17 cellular contexts compared by ENCODE assay signal in genomic region chr14:29215853-29216252, GRCh38.
DNase-seq lines count a peak whose midpoint lies in the region; TF ChIP-seq lines count a peak whose summit lies in the region.
"Had no signal": no experiment of that assay in that cellular context is flagged by ENCODE, and none has a peak within 500 bp of the region (broad histone marks: within the 10 kb centered on the region; RNA-seq: fewer than 3 reads in every experiment).

No MANE protein-coding gene starts in this region.

- TF ChIP-seq RAD21 in neural cell (conservative IDR thresholded peaks at IDR 0.05) = no peak

- H3K79me2 ChIP-seq in mammary epithelial cell (ENCODE audit: insufficient read depth, low read length) (no peaks in the 10 kb centered on the region), neural cell (replicated peaks; ENCODE audit: insufficient read depth, low read length) (peaks cover 44% of the 10 kb centered on the region)

- no peak for TF ChIP-seq EP300 in neural cell (conservative IDR thresholded peaks at IDR 0.05; ENCODE audit: poor library complexity, severe bottlenecking)

- no peaks in the 10 kb centered on the region for H3K27me3 ChIP-seq in mammary epithelial cell (ENCODE audit: insufficient read depth, low read length)
- no peaks in the 10 kb centered on the region for H3K27me3 ChIP-seq in neural cell (ENCODE audit: insufficient read depth, low read depth, low read length)
- no peaks in the 10 kb centered on the region for H3K27me3 ChIP-seq in adrenal gland
- H3K27me3 ChIP-seq: neutrophil had no signal

- no peaks in the 10 kb centered on the region for H3F3A ChIP-seq in neural cell (ENCODE audit: insufficient read depth, low read length, poor library complexity, severe bottlenecking)

- H3K4me2 ChIP-seq in mammary epithelial cell (ENCODE audit: insufficient read depth, low read depth, low read length) (no peak overlapping the region), neural cell (ENCODE audit: low read length) (peak overlapping the region; percentile 62)

- H4K20me1 ChIP-seq in mammary epithelial cell (ENCODE audit: insufficient read depth, low read length) = no peaks in the 10 kb centered on the region
- no peaks in the 10 kb centered on the region for H4K20me1 ChIP-seq in neural cell (ENCODE audit: insufficient read depth)

- no peak overlapping the region for H3K9ac ChIP-seq in mammary epithelial cell (ENCODE audit: insufficient read depth, low read length)
- peak overlapping the region; percentile 59 for H3K9ac ChIP-seq in neural cell (ENCODE audit: low read length)

- no peak for TF ChIP-seq POLR2A in adrenal gland (IDR thresholded peaks at IDR 0.05)

- H3K4me1 ChIP-seq in mammary epithelial cell (ENCODE audit: insufficient read depth, low read length) (no peaks in the 10 kb centered on the region), adrenal gland (replicated peaks in 1 of 2) (peaks cover 0 to 20% of the 10 kb centered on the region in 2 donors)

- H3K9me3 ChIP-seq in mammary epithelial cell (replicated peaks; ENCODE audit: insufficient read depth, low read length) (peaks cover 3% of the 10 kb centered on the region), neural cell (ENCODE audit: low read length) (no peaks in the 10 kb centered on the region), adrenal gland (replicated peaks in 1 of 3) (no peaks in the 10 kb centered on the region)
- H3K9me3 ChIP-seq: neutrophil had no signal

- H3K36me3 ChIP-seq in mammary epithelial cell (ENCODE audit: insufficient read depth, low read length) = no peaks in the 10 kb centered on the region
- H3K36me3 ChIP-seq in neural cell (ENCODE audit: insufficient read depth, low read length) = no peaks in the 10 kb centered on the region
- no peaks in the 10 kb centered on the region for H3K36me3 ChIP-seq in adrenal gland (replicated peaks in 1 of 2)
- H3K36me3 ChIP-seq: neutrophil had no signal

- intact Hi-C loops in mammary epithelial cell (cut with micrococcal nuclease) = no loop called here
- intact Hi-C loops in adrenal gland (cut with DNase I) = no loop called here

- 64% methylated on average over 3 of the region's 3 CpGs for WGBS in mammary epithelial cell (ENCODE audit: low coverage, missing lambda C conversion rate)
- WGBS in adrenal gland, 4 donors = 80 to 82% (median 81%) methylated on average over 3 of the region's 3 CpGs

- dilution Hi-C loops in mammary epithelial cell (cut with HindIII; ENCODE audit: low sequenced_read_pairs) = no loop called here

- no peak overlapping the region for H3K27ac ChIP-seq in mammary epithelial cell (ENCODE audit: insufficient read depth, low read depth, low read length)
- peak overlapping the region; percentile 93 for H3K27ac ChIP-seq in neural cell (ENCODE audit: low read length)
- H3K27ac ChIP-seq in adrenal gland = no peak overlapping the region
- H3K27ac ChIP-seq: coronary artery, HL-60, neutrophil had no signal

- no peak overlapping the region for H2AFZ ChIP-seq in mammary epithelial cell (ENCODE audit: low read depth, low read length)
- H2AFZ ChIP-seq in neural cell (ENCODE audit: low read depth, low read length) = no peak overlapping the region

- DNase-seq in NCI-H2107 treated with DMSO at 0.1 percent for 48 hours (lab: John Stamatoyannopoulos, UW; ENCODE audit: unreplicated experiment) (peak; percentile 90), NCI-H2107 (lab: John Stamatoyannopoulos, UW) (no peak), NCI-H146 treated with DMSO at 0.1 percent for 48 hours (lab: John Stamatoyannopoulos, UW; ENCODE audit: unreplicated experiment) (peak; percentile 93), mammary epithelial cell (peak; percentile 2), adrenal gland (no peak), NAMALWA (ENCODE audit: low spot score) (no peak)
- no peak for DNase-seq in activated CD8-positive, alpha-beta memory T cell treated with anti-CD3 and anti-CD28 coated beads, Interleukin-2, amount 50 U/mL, for 4 hours
- DNase-seq: activated CD4-positive, alpha-beta T cell treated with anti-CD3 and anti-CD28 coated beads for 36 hours; activated T-cell treated with anti-CD3 and anti-CD28 coated beads, Interleukin-2, amount 50 U/mL, for 24 hours; foreskin melanocyte; NCI-H526; small intestine; T-helper 2 cell had no signal

- CTCF ChIA-PET in mammary epithelial cell (lab: Charles Lee; ENCODE audit: low non-redundant PET) = no interaction called here

- BruUV-seq in mammary epithelial cell (replicated peaks; lab: Mats Ljungman, UMichigan) = no TSS peak

- no peaks in the 10 kb centered on the region for H3K9me2 ChIP-seq in neural cell (ENCODE audit: insufficient read depth, low read length)

- TF ChIP-seq CTCF in mammary epithelial cell (conservative IDR thresholded peaks at IDR 0.05 in 1 of 2, IDR thresholded peaks at IDR 0.05 in 1 of 2; ENCODE audit: extremely low read depth in 1 of 2, insufficient read depth in 1 of 2, low read depth in 1 of 2, low read length in 2 of 2) = no peak
- TF ChIP-seq CTCF in neural cell (IDR thresholded peaks at IDR 0.05; ENCODE audit: poor library complexity, severe bottlenecking) = no peak
- no peak for TF ChIP-seq CTCF in adrenal gland (IDR thresholded peaks at IDR 0.05)

- in situ Hi-C loops in mammary epithelial cell (cut with MboI; ENCODE audit: low sequenced_read_pairs in 2 of 2) = no loop called here

- H3K4me3 ChIP-seq in mammary epithelial cell (replicated peaks in 1 of 3; ENCODE audit: insufficient read depth in 1 of 3, low read depth in 2 of 3, low read length in 3 of 3) (no peak overlapping the region), neural cell (ENCODE audit: low read length) (peak overlapping the region; percentile 49), adrenal gland (no peak overlapping the region)
- H3K4me3 ChIP-seq: coronary artery had no signal

TF ChIP-seq in neural cell, 6 proteins besides CTCF, POLR2A, EP300 and RAD21:
- TF ChIP-seq EZH2 (IDR thresholded peaks at IDR 0.05; ENCODE audit: borderline replicate concordance, insufficient read depth, low read length, poor library complexity, severe bottlenecking) (no peak), SMC3 (conservative IDR thresholded peaks at IDR 0.05; ENCODE audit: poor library complexity) (no peak), REST (IDR thresholded peaks at IDR 0.05; ENCODE audit: borderline replicate concordance) (no peak), POLR2AphosphoS5 (IDR thresholded peaks at IDR 0.05) (no peak), MXI1 (conservative IDR thresholded peaks at IDR 0.05; ENCODE audit: poor library complexity, severe bottlenecking) (no peak), TAF1 (IDR thresholded peaks at IDR 0.05; ENCODE audit: low read depth) (no peak)

Comparison
In these comparisons a context has a peak if more than half of its experiments do, and no peak if none do; other contexts are left out.
1. DNase-seq: peak in NCI-H2107 treated with DMSO at 0.1 percent for 48 hours (single experiment), NCI-H146 treated with DMSO at 0.1 percent for 48 hours (single experiment) and mammary epithelial cell (single experiment); none in NCI-H2107 (single experiment), adrenal gland (0 of 7), NAMALWA (single experiment) and activated CD8-positive, alpha-beta memory T cell treated with anti-CD3 and anti-CD28 coated beads, Interleukin-2, amount 50 U/mL, for 4 hours (single experiment).